In genomic region chr3:105719791-105720190, GRCh38 we compare ENCODE assay signal across 22 cellular contexts.
A peak's percentile ranks its signal among the peaks of the same experiment; 100 is the strongest.
DNase-seq lines count a peak whose midpoint lies in the region; ATAC-seq and TF ChIP-seq lines count a peak whose summit lies in the region.
"Had no signal": no experiment of that assay in that cellular context is flagged by ENCODE, and none has a peak within 500 bp of the region (broad histone marks: within the 10 kb centered on the region; RNA-seq: fewer than 3 reads in every experiment).

No MANE protein-coding gene starts in this region.

- no peak for TF ChIP-seq CTCF in MCF 10A (IDR thresholded peaks at IDR 0.05; ENCODE audit: unreplicated experiment)
- no peak for TF ChIP-seq CTCF in breast epithelium (IDR thresholded peaks at IDR 0.05)
- no peak for TF ChIP-seq CTCF in RWPE1 (conservative IDR thresholded peaks at IDR 0.05; ENCODE audit: low read depth)
- TF ChIP-seq CTCF in epithelial cell of esophagus (IDR thresholded peaks at IDR 0.05; ENCODE audit: insufficient read depth, low read depth, low read length, missing control alignments) = no peak

- H3K27ac Mint-ChIP-seq in MCF 10A (ENCODE audit: low read depth, unreplicated experiment) = no peak overlapping the region
- H3K27ac Mint-ChIP-seq: IgD-negative memory B cell had no signal

- H3K36me3 Mint-ChIP-seq in MCF 10A (ENCODE audit: insufficient read depth, unreplicated experiment) = peaks cover 14% of the 10 kb centered on the region

- no peak for TF ChIP-seq POLR2A in breast epithelium (IDR thresholded peaks at IDR 0.05)

- CTCF ChIA-PET in MCF 10A (lab: Yijun Ruan, JAX) = interaction anchor here (0.7 kb wide), 1 partner anchor 27 kb away, joined by 3 read pairs; no protein-coding TSS in a partner anchor
- CTCF ChIA-PET in RWPE1 (lab: Yijun Ruan, JAX) = no interaction called here

- no peaks in the 10 kb centered on the region for H3K9me3 ChIP-seq in breast epithelium
- H3K9me3 ChIP-seq: SJSA1 had no signal

- intact Hi-C loops in MCF 10A (cut with micrococcal nuclease) = loop anchor here (10.0 kb wide), 1 partner anchor 145 kb away; the partner anchor contains the start of gene CBLB
- intact Hi-C loops in breast epithelium (cut with DNase I; ENCODE audit: low total_unique reads) = no loop called here

- H3K27ac ChIP-seq in breast epithelium = no peak overlapping the region
- no peak overlapping the region for H3K27ac ChIP-seq in RWPE1
- H3K27ac ChIP-seq: KMS-11, SJSA1 had no signal

- no peaks in the 10 kb centered on the region for H3K4me1 ChIP-seq in breast epithelium
- H3K4me1 ChIP-seq: SJSA1 had no signal

- no peaks in the 10 kb centered on the region for H3K36me3 ChIP-seq in breast epithelium
- H3K36me3 ChIP-seq: SJSA1 had no signal

- H3K27me3 Mint-ChIP-seq in MCF 10A (ENCODE audit: insufficient read depth, unreplicated experiment) = no peaks in the 10 kb centered on the region
- H3K27me3 Mint-ChIP-seq: IgD-negative memory B cell had no signal

- H3K4me1 Mint-ChIP-seq in MCF 10A (ENCODE audit: insufficient read depth, unreplicated experiment) = no peaks in the 10 kb centered on the region

- no peak overlapping the region for H3K4me3 ChIP-seq in breast epithelium
- H3K4me3 ChIP-seq in epithelial cell of esophagus (ENCODE audit: low read length) = no peak overlapping the region
- H3K4me3 ChIP-seq: SJSA1 had no signal

- H3K27me3 ChIP-seq in breast epithelium = no peaks in the 10 kb centered on the region
- H3K27me3 ChIP-seq: SJSA1 had no signal

- no peak for ATAC-seq in HG03097 (IDR thresholded peaks at IDR 0.05; ENCODE audit: low FRiP score, unreplicated experiment)
- ATAC-seq in HG03432 (IDR thresholded peaks at IDR 0.05; ENCODE audit: unreplicated experiment) = no peak
- no peak for ATAC-seq in HG02970 (IDR thresholded peaks at IDR 0.05; ENCODE audit: low FRiP score, unreplicated experiment)
- ATAC-seq in GM21515 (IDR thresholded peaks at IDR 0.05; ENCODE audit: unreplicated experiment) = no peak
- ATAC-seq: Panc1, Right ventricle myocardium inferior had no signal

- no TSS peak for BruUV-seq in MCF 10A (replicated peaks; lab: Mats Ljungman, UMichigan)

- DNase-seq in MCF 10A (ENCODE audit: unreplicated experiment) (peak; percentile 21), breast epithelium (ENCODE audit: low spot score in 2 of 2) (no peak), RWPE1 (ENCODE audit: low spot score) (peak; percentile 16), epithelial cell of esophagus (ENCODE audit: low read depth) (peak; percentile 76)
- DNase-seq: Calu3, NCI-H1092, NCI-H1417 treated with DMSO at 0.1 percent for 48 hours, NCI-H1694 treated with DMSO at 0.1 percent for 48 hours, NCI-H2081 treated with DMSO at 0.1 percent for 48 hours, NCI-H2171, NCI-H226, NCI-H510A, NCI-H69 had no signal

- no peak overlapping the region for H3K4me3 Mint-ChIP-seq in MCF 10A (ENCODE audit: unreplicated experiment)
- H3K4me3 Mint-ChIP-seq: IgD-negative memory B cell had no signal

- POLR2A ChIA-PET in MCF 10A (lab: Yijun Ruan, JAX) = no interaction called here
- POLR2A ChIA-PET in RWPE1 (lab: Yijun Ruan, JAX; ENCODE audit: low non-redundant PET) = no interaction called here

- no peaks in the 10 kb centered on the region for H3K9me3 Mint-ChIP-seq in MCF 10A (ENCODE audit: unreplicated experiment)

Comparison
In these comparisons a context has a peak if more than half of its experiments do, and no peak if none do; other contexts are left out.
1. DNase-seq: peak in MCF 10A (single experiment), RWPE1 (single experiment) and epithelial cell of esophagus (single experiment); none in breast epithelium (0 of 2).